ENCODE assay signal across 27 cellular contexts in genomic region chr18:74577019-74577418, GRCh38. TPM values are rescaled to one million over a fixed set of nuclear protein-coding genes. Genes with fewer than 3 reads are reported as not detected.
"Had no signal": no experiment of that assay in that cellular context is flagged by ENCODE, and none has a peak within 500 bp of the region (broad histone marks: within the 10 kb centered on the region; RNA-seq: fewer than 3 reads in every experiment).

No MANE protein-coding gene starts in this region.

- DNase-seq: activated B cell treated with CpG ODN at 0.5 μM for 24 hours; activated CD4-positive, alpha-beta memory T cell treated with anti-CD3 and anti-CD28 coated beads for 36 hours; activated CD4-positive, alpha-beta T cell treated with anti-CD3 and anti-CD28 coated beads for 1 hour; activated CD4-positive, alpha-beta T cell treated with anti-CD3 and anti-CD28 coated beads, Interleukin-2, amount 10 ng/mL, durations not matched to agents 7 days and 5 days; activated CD8-positive, alpha-beta memory T cell treated with anti-CD3 and anti-CD28 coated beads for 24 hours; activated effector memory CD4-positive, alpha-beta T cell treated with anti-CD3 and anti-CD28 coated beads, Interleukin-2, amount 50 U/mL, for 16 hours; activated naive CD4-positive, alpha-beta T cell treated with Interleukin-2 at 50 U/mL for 16 hours; activated naive CD8-positive, alpha-beta T cell treated with anti-CD3 and anti-CD28 coated beads, Interleukin-2, amount 50 U/mL, for 24 hours; activated T-cell treated with anti-CD3 and anti-CD28 coated beads, Interleukin-2, amount 50 U/mL, for 4 hours; amniotic stem cell; MG63; MV-4-11; NCI-H1092 treated with DMSO at 0.1 percent for 48 hours; NCI-H1417 treated with DMSO at 0.1 percent for 48 hours; NCI-H1694; NCI-H2029 treated with DMSO at 0.1 percent for 48 hours; NCI-H345; NCI-H510A; NCI-H526 treated with DMSO at 0.1 percent for 48 hours; NCI-H82; SHP77; T-cell; T-helper 2 cell; T1000 had no signal

- H3K4me3 ChIP-seq: ascending aorta, MG63, SJSA1 had no signal

- H3K27ac ChIP-seq: ascending aorta, SJSA1 had no signal

- H3K4me1 ChIP-seq: ascending aorta had no signal

- ATAC-seq: activated naive CD4-positive, alpha-beta T cell treated with anti-CD3 and anti-CD28 coated beads, Interleukin-2, amount 50 U/mL, for 72 hours; activated naive CD8-positive, alpha-beta T cell treated with anti-CD3 and anti-CD28 coated beads, Interleukin-2, amount 50 U/mL, for 24 hours; activated T-cell treated with anti-CD3 and anti-CD28 coated beads, Interleukin-2, amount 50 U/mL, for 4 hours; T-cell had no signal

- H3K27me3 ChIP-seq: ascending aorta, MG63, SJSA1 had no signal

- H3K36me3 ChIP-seq: ascending aorta, MG63, SJSA1 had no signal

- H3K9me3 ChIP-seq: ascending aorta, MG63, SJSA1 had no signal

RNA-seq across cellular contexts. Expression of gene CNDP1, which starts 42.7 kb away (rescaled TPM):
- total RNA-seq: activated CD4-positive, alpha-beta memory T cell treated with anti-CD3 and anti-CD28 coated beads for 36 hours; activated CD4-positive, alpha-beta T cell treated with anti-CD3 and anti-CD28 coated beads, Interleukin-2, amount 10 ng/mL, durations not matched to agents 7 days and 5 days; ascending aorta; SJSA1 had no signal
